8 cellular contexts compared by ENCODE assay signal in the genomic region with DNA sequence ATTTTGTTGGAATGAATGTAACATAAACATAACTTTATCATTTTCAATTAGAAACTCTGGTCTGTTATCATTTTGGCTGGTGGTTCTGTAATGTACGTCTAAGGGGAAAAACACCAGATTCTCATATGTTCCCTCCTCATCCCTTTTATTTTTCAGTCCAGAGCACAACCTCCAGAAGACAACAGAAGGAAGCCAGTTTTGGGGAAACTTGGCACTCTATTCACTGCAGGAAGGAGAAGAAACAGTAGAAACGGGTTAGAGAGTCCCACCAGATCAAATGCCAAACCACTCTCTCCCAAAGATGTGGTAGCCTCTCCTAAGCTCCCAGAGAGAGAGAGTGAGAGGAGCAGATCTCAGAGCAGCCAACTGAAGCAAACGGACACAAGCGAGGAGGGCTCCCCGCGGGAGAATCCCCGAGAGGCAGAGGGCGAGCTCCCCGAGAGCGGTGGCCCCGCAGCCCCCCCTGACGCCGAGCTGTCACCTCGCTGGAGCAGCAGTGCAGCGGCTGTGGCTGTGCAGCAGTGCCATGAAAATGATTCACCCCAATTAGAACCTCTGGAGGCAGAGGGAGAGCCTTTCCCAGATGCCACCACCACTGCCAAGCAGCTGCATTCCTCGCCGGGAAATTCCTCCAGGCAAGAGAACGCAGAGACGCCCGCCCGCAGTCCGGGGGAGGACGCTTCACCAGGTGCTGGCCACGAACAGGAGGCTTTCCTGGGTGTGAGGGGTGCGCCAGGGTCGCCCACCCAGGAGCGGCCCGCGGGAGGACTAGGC.
A peak's percentile ranks its signal among the peaks of the same experiment; 100 is the strongest.
DNase-seq lines count a peak whose midpoint lies in the region; ATAC-seq and TF ChIP-seq lines count a peak whose summit lies in the region.

No MANE protein-coding gene starts in this region.

- peak overlapping the region; percentile 97 for H3K27ac ChIP-seq in Panc1 (ENCODE audit: low read length)

- TF ChIP-seq CTCF in AG09309 (IDR thresholded peaks at IDR 0.05; ENCODE audit: control insufficient read depth, insufficient read depth, low read depth, low read length, missing control alignments) (no peak), GM20000 (IDR thresholded peaks at IDR 0.05; ENCODE audit: extremely low read depth, missing control alignments) (no peak), Panc1 (IDR thresholded peaks at IDR 0.05) (no peak), brain (conservative IDR thresholded peaks at IDR 0.05) (no peak)

- H3K36me3 Mint-ChIP-seq in brain (no peaks in the 10 kb centered on the region), immature natural killer cell (no peaks in the 10 kb centered on the region)

- no peak for TF ChIP-seq POLR2A in erythroblast (IDR thresholded peaks at IDR 0.05; ENCODE audit: low read length)

- peak; percentile 49 for ATAC-seq in Panc1

- no peaks in the 10 kb centered on the region for H3K27me3 ChIP-seq in Panc1 (ENCODE audit: control insufficient read depth, insufficient read depth, low read length)

- H3K9me3 ChIP-seq in Panc1 (ENCODE audit: control insufficient read depth, insufficient read depth, low read depth, low read length) = no peaks in the 10 kb centered on the region

- H3K9me3 Mint-ChIP-seq in brain (peaks cover 0 to 14% (median 4%) of the 10 kb centered on the region in 5 experiments), immature natural killer cell (no peaks in the 10 kb centered on the region)

- H3K4me3 ChIP-seq in AG09309 (ENCODE audit: control insufficient read depth, low read depth, low read length) (peak overlapping the region; percentile 84), Panc1 (ENCODE audit: low read depth in 2 of 2, low read length in 2 of 2) (peak overlapping the region; percentile 80 to 82)

- H3K27me3 Mint-ChIP-seq in brain (peaks cover 100% of the 10 kb centered on the region), immature natural killer cell (ENCODE audit: low read depth in 3 of 3) (peaks cover 19 to 31% (median 19%) of the 10 kb centered on the region in 3 donors)

- H3K4me3 Mint-ChIP-seq in brain = peak overlapping the region; percentile 60 to 88 (median 82)
- peak overlapping the region; percentile 84 to 96 (median 94) for H3K4me3 Mint-ChIP-seq in immature natural killer cell

- intact Hi-C loops in Panc1 (cut with micrococcal nuclease; ENCODE audit: unreplicated experiment) = no loop called here

- peaks cover 37% of the 10 kb centered on the region for H3K4me1 ChIP-seq in Panc1 (ENCODE audit: control insufficient read depth, insufficient read depth, low read length)

- DNase-seq in AG09309 (ENCODE audit: low read depth) = no peak
- DNase-seq in GM20000 (ENCODE audit: low spot score) = peak; percentile 49
- DNase-seq in Panc1 (ENCODE audit: low read depth, low spot score) = no peak
- peak; percentile 41 to 44 (median 41) for DNase-seq in immature natural killer cell
- peak; percentile 54 for DNase-seq in stimulated activated CD4-positive, alpha-beta T cell treated with anti-CD3 and anti-CD28 coated beads, Interleukin-4, amount 100 ng/mL, for 1 hour
- DNase-seq in NCI-H1436 treated with DMSO at 0.1 percent for 48 hours (lab: John Stamatoyannopoulos, UW) = no peak
- no peak for DNase-seq in erythroblast (lab: John Stamatoyannopoulos, UW)

- POLR2A ChIA-PET in Panc1 (lab: Charles Lee) = no interaction called here

- in situ Hi-C loops in Panc1 (cut with HindIII; ENCODE audit: low pct_unique_long_range_greater_than_20kb, low sequenced_read_pairs) = no loop called here

- H3K4me1 Mint-ChIP-seq in brain (peaks cover 24% of the 10 kb centered on the region), immature natural killer cell (peaks cover 57 to 63% of the 10 kb centered on the region in 2 donors)

- no TSS peak for BruUV-seq in Panc1 (replicated peaks; lab: Mats Ljungman, UMichigan)

- CTCF ChIA-PET in Panc1 (lab: Charles Lee) = interaction anchor here (0.6 kb wide), 1 partner anchor 499 kb away, joined by 7 read pairs; no protein-coding TSS in a partner anchor

- no peaks in the 10 kb centered on the region; the same call in 1 of the 2 replicates for H3K36me3 ChIP-seq in Panc1 (ENCODE audit: control insufficient read depth, insufficient read depth, low read length)

- H3K27ac Mint-ChIP-seq in brain = no peak overlapping the region
- H3K27ac Mint-ChIP-seq in immature natural killer cell = peak overlapping the region; percentile 64 to 93 (median 86)

Comparison
In these comparisons a context has a peak if more than half of its experiments do, and no peak if none do; other contexts are left out.
1. DNase-seq: peak in GM20000 (single experiment), immature natural killer cell (3 of 3) and stimulated activated CD4-positive, alpha-beta T cell treated with anti-CD3 and anti-CD28 coated beads, Interleukin-4, amount 100 ng/mL, for 1 hour (single experiment); none in AG09309 (single experiment), Panc1 (single experiment), NCI-H1436 treated with DMSO at 0.1 percent for 48 hours (single experiment) and erythroblast (0 of 2).
2. H3K27ac Mint-ChIP-seq: peak in immature natural killer cell (6 of 6); none in brain (0 of 5).